16 cellular contexts compared by ENCODE assay signal in the genomic region with DNA sequence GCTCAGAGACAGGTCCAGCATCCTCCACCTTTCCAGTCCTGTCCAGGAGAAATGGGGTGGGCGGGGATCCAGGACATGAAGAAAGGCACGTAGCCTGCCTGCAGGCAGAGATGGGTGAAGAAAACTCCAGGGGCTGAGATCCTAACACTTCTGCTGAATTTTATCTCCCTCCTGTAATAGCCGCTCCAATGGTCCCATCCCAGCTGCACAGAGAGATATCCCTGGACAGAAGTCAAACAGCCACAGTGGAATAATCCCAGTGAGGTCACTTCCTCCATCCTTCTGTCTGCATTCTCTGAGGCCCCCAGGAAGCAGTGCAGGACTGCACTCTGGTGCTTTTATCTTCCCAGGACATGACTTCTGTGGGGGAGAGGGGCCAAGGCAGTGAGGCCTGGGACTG. TPM values are rescaled to one million over a fixed set of nuclear protein-coding genes. Genes with fewer than 3 reads are reported as not detected.
A peak's percentile ranks its signal among the peaks of the same experiment; 100 is the strongest.
DNase-seq lines count a peak whose midpoint lies in the region; ATAC-seq and TF ChIP-seq lines count a peak whose summit lies in the region.
"Had no signal": no experiment of that assay in that cellular context is flagged by ENCODE, and none has a peak within 500 bp of the region (broad histone marks: within the 10 kb centered on the region; RNA-seq: fewer than 3 reads in every experiment).

No MANE protein-coding gene starts in this region.

- DNase-seq in GM03348 (ENCODE audit: low spot score) (peak; percentile 44), Panc1 (ENCODE audit: low read depth, low spot score) (no peak), fibroblast of villous mesenchyme (ENCODE audit: low read depth) (peak; percentile 89), nephron progenitor cell (no peak), LoVo (ENCODE audit: low spot score) (no peak), HPDE6-E6E7 (ENCODE audit: extremely low spot score) (no peak), KG1 (lab: John Stamatoyannopoulos, UW) (no peak), HAP-1 (ENCODE audit: low spot score in 2 of 2) (no peak)
- DNase-seq: activated CD4-positive, alpha-beta memory T cell treated with anti-CD3 and anti-CD28 coated beads, Interleukin-2, amount 10 ng/mL, durations not matched to agents 7 days and 5 days; cerebellar nuclear complex; GF-D8; NCI-H1048; NCI-H345; Peyer's patch; stimulated activated naive CD8-positive, alpha-beta T cell treated with anti-CD3 and anti-CD28 coated beads, Interleukin-15, amount 100 ng/mL, for 72 hours had no signal

- peaks cover 78% of the 10 kb centered on the region for H3K4me1 Mint-ChIP-seq in nephron progenitor cell
- H3K4me1 Mint-ChIP-seq: stimulated activated naive CD8-positive, alpha-beta T cell treated with anti-CD3 and anti-CD28 coated beads, Interleukin-15, amount 100 ng/mL, for 72 hours had no signal

- no peaks in the 10 kb centered on the region for H3K9me3 Mint-ChIP-seq in nephron progenitor cell
- H3K9me3 Mint-ChIP-seq: activated CD4-positive, alpha-beta memory T cell treated with anti-CD3 and anti-CD28 coated beads, Interleukin-2, amount 10 ng/mL, durations not matched to agents 7 days and 5 days; stimulated activated naive CD8-positive, alpha-beta T cell treated with anti-CD3 and anti-CD28 coated beads, Interleukin-15, amount 100 ng/mL, for 72 hours had no signal

- peaks cover 16% of the 10 kb centered on the region for H3K27me3 Mint-ChIP-seq in nephron progenitor cell (ENCODE audit: low read depth, poor library complexity)

- CTCF ChIA-PET in Panc1 (lab: Charles Lee) = interaction anchor here (1.0 to 1.1 kb wide), 2 partner anchors 18 to 91 kb away, joined by 3 to 5 read pairs; no protein-coding TSS in a partner anchor

- no TSS peak for BruUV-seq in Panc1 (replicated peaks; lab: Mats Ljungman, UMichigan)

- H3K4me1 ChIP-seq in Panc1 (ENCODE audit: control insufficient read depth, insufficient read depth, low read length) (peaks cover 57% of the 10 kb centered on the region), HAP-1 (peaks cover 11% of the 10 kb centered on the region)
- H3K4me1 ChIP-seq: BLaER1 had no signal

- peak overlapping the region; percentile 66 for H3K27ac Mint-ChIP-seq in nephron progenitor cell
- H3K27ac Mint-ChIP-seq: activated CD4-positive, alpha-beta memory T cell treated with anti-CD3 and anti-CD28 coated beads, Interleukin-2, amount 10 ng/mL, durations not matched to agents 7 days and 5 days; stimulated activated naive CD8-positive, alpha-beta T cell treated with anti-CD3 and anti-CD28 coated beads, Interleukin-15, amount 100 ng/mL, for 72 hours had no signal

- POLR2A ChIA-PET in Panc1 (lab: Charles Lee) = no interaction called here

- no peak overlapping the region for H3K4me3 Mint-ChIP-seq in nephron progenitor cell
- H3K4me3 Mint-ChIP-seq: activated CD4-positive, alpha-beta memory T cell treated with anti-CD3 and anti-CD28 coated beads, Interleukin-2, amount 10 ng/mL, durations not matched to agents 7 days and 5 days; stimulated activated naive CD8-positive, alpha-beta T cell treated with anti-CD3 and anti-CD28 coated beads, Interleukin-15, amount 100 ng/mL, for 72 hours had no signal

- no peaks in the 10 kb centered on the region for H3K27me3 ChIP-seq in Panc1 (ENCODE audit: control insufficient read depth, insufficient read depth, low read length)
- no peaks in the 10 kb centered on the region for H3K27me3 ChIP-seq in HAP-1 (ENCODE audit: low read depth)
- H3K27me3 ChIP-seq: BLaER1, Peyer's patch had no signal

- H3K9me3 ChIP-seq in Panc1 (ENCODE audit: control insufficient read depth, insufficient read depth, low read depth, low read length) (no peaks in the 10 kb centered on the region), HAP-1 (no peaks in the 10 kb centered on the region)
- H3K9me3 ChIP-seq: BLaER1, Peyer's patch had no signal

- no peak; the same call in 1 of the 2 replicates for ATAC-seq in Panc1
- ATAC-seq: stimulated activated naive CD8-positive, alpha-beta T cell treated with anti-CD3 and anti-CD28 coated beads, Interleukin-15, amount 100 ng/mL, for 72 hours had no signal

- no peak overlapping the region for H3K4me3 ChIP-seq in Panc1 (ENCODE audit: low read depth in 2 of 2, low read length in 2 of 2)
- H3K4me3 ChIP-seq in fibroblast of villous mesenchyme (ENCODE audit: low read depth, low read length) = no peak overlapping the region
- no peak overlapping the region for H3K4me3 ChIP-seq in HAP-1
- H3K4me3 ChIP-seq: BLaER1, Peyer's patch had no signal

- TF ChIP-seq CTCF in Panc1 (IDR thresholded peaks at IDR 0.05) (no peak), fibroblast of villous mesenchyme (IDR thresholded peaks at IDR 0.05; ENCODE audit: insufficient read depth, low read depth, low read length) (peak; percentile 14), nephron progenitor cell (IDR thresholded peaks at IDR 0.05) (no peak)

- peak overlapping the region; percentile 87 for H3K27ac ChIP-seq in Panc1 (ENCODE audit: low read length)
- H3K27ac ChIP-seq: BLaER1 had no signal

- H3K36me3 Mint-ChIP-seq in nephron progenitor cell (ENCODE audit: low read depth) = no peaks in the 10 kb centered on the region

- in situ Hi-C loops in Panc1 (cut with HindIII; ENCODE audit: low pct_unique_long_range_greater_than_20kb, low sequenced_read_pairs) = loop anchor here (25.0 kb wide), 1 partner anchor 88 kb away; no protein-coding TSS in a partner anchor
- in situ Hi-C loops in HAP-1 (cut with MboI; ENCODE audit: low sequenced_read_pairs) = loop anchor here (25.0 kb wide), 1 partner anchor 313 kb away; a partner anchor contains a TSS

- intact Hi-C loops in Panc1 (cut with micrococcal nuclease; ENCODE audit: unreplicated experiment) = no loop called here

- no peaks in the 10 kb centered on the region for H3K36me3 ChIP-seq in Panc1 (ENCODE audit: control insufficient read depth, insufficient read depth, low read length)
- no peaks in the 10 kb centered on the region for H3K36me3 ChIP-seq in HAP-1 (replicated peaks)
- H3K36me3 ChIP-seq: BLaER1, Peyer's patch had no signal

RNA-seq across cellular contexts. Expression of a gene that starts 26.3 kb away (rescaled TPM):
- total RNA-seq in Panc1 (2021; ENCODE audit: unreplicated experiment) (4,079 TPM), fibroblast of villous mesenchyme (989 and 1,804 TPM in 2 replicates)
- polyA plus RNA-seq in Panc1 (2012; ENCODE audit: insufficient read length) = 4,352 TPM

RNA-seq across cellular contexts. Expression of a gene that starts 31.1 kb away (rescaled TPM):
- 351 TPM for total RNA-seq in Panc1 (2021; ENCODE audit: unreplicated experiment)
- polyA plus RNA-seq in Panc1 (2012; ENCODE audit: insufficient read length) = 242 TPM
- 838 and 849 TPM in 2 replicates for total RNA-seq in fibroblast of villous mesenchyme

Comparison
In these comparisons a context has a peak if more than half of its experiments do, and no peak if none do; other contexts are left out.
1. DNase-seq: peak in GM03348 (single experiment) and fibroblast of villous mesenchyme (single experiment); none in Panc1 (single experiment), nephron progenitor cell (single experiment), LoVo (single experiment), HPDE6-E6E7 (single experiment), KG1 (single experiment) and HAP-1 (0 of 2).